Comparison of ENCODE assay signal across 20 cellular contexts in the genomic region with DNA sequence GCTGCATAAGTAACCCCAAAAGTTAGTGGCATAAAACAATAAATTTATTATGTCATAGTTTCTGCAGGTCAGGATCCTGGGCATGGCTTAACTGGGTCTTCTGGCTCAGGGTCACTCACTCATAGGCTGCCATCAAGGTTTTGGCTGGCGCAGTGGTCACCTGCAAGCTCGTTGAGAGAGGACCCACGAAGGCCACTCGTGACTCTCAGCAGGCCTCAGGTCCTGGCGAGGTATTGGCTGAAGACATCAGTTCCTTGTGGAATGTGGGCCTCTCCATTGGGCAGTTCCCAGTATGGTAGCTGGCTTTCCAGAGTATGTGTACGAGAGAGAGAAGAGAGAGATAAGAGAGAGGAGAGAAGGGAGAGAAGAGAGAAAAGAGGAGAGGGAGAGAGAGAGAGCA.
DNase-seq lines count a peak whose midpoint lies in the region; ATAC-seq lines count a peak whose summit lies in the region.
"Had no signal": no experiment of that assay in that cellular context is flagged by ENCODE, and none has a peak within 500 bp of the region (broad histone marks: within the 10 kb centered on the region; RNA-seq: fewer than 3 reads in every experiment).

No MANE protein-coding gene starts in this region.

- H3K4me3 Mint-ChIP-seq in activated CD4-positive, alpha-beta T cell treated with anti-CD3 and anti-CD28 coated beads, Interleukin-2, amount 10 ng/mL, durations not matched to agents 24 days and 14 days, result no peak overlapping the region
- no peak overlapping the region for H3K4me3 Mint-ChIP-seq in T-cell
- H3K4me3 Mint-ChIP-seq: naive thymus-derived CD4-positive, alpha-beta T cell; WTC11 had no signal

- H3K79me1 ChIP-seq in mesenchymal stem cell (replicated peaks; ENCODE audit: low read length, poor library complexity, severe bottlenecking), result peaks cover 4% of the 10 kb centered on the region

- H3K27ac ChIP-seq in mesenchymal stem cell (ENCODE audit: low read length, poor library complexity, severe bottlenecking), result peak overlapping the region; percentile 18
- H3K27ac ChIP-seq: BLaER1 treated with 17β-estradiol and CSF1 and Interleukin-3, amounts not matched to agents 10 nM and 100 nM; tibial artery had no signal

- H2BK12ac ChIP-seq in mesenchymal stem cell (ENCODE audit: low read length in 2 of 2), result no peak overlapping the region

- H3K9me3 ChIP-seq in mesenchymal stem cell (ENCODE audit: control insufficient read depth, low read length), result no peaks in the 10 kb centered on the region
- H3K9me3 ChIP-seq: BLaER1 treated with 17β-estradiol and CSF1 and Interleukin-3, amounts not matched to agents 10 nM and 100 nM; MG63; tibial artery had no signal

- H3K4ac ChIP-seq in mesenchymal stem cell (ENCODE audit: low read depth in 1 of 2, low read length in 2 of 2), result no peak overlapping the region

- H4K8ac ChIP-seq in mesenchymal stem cell (ENCODE audit: low read length), result no peak overlapping the region

- H2BK5ac ChIP-seq in mesenchymal stem cell (ENCODE audit: low read depth, low read length, poor library complexity, severe bottlenecking), result no peak overlapping the region

- H3K36me3 ChIP-seq in mesenchymal stem cell (ENCODE audit: control insufficient read depth in 1 of 2, insufficient read depth in 2 of 2, low read depth in 1 of 2, low read length in 2 of 2), result peaks cover 31 to 95% of the 10 kb centered on the region in 2 experiments

- H2BK120ac ChIP-seq in mesenchymal stem cell (ENCODE audit: low read depth, low read length), result no peak overlapping the region

- no peak overlapping the region for H2BK15ac ChIP-seq in mesenchymal stem cell (ENCODE audit: low read depth, poor library complexity, severe bottlenecking)

- H3K23ac ChIP-seq in mesenchymal stem cell (ENCODE audit: low read length in 2 of 2), result no peak overlapping the region

- no peak for DNase-seq in activated CD4-positive, alpha-beta T cell treated with anti-CD3 and anti-CD28 coated beads, Interleukin-2, amount 10 ng/mL, durations not matched to agents 24 days and 14 days
- no peak for DNase-seq in activated CD4-positive, alpha-beta T cell treated with anti-CD3 and anti-CD28 coated beads, Interleukin-2, amount 50 U/mL, for 48 hours
- peak; percentile 41 for DNase-seq in ELR (ENCODE audit: low read depth)
- no peak for DNase-seq in T-cell
- no peak for DNase-seq in mesenchymal stem cell
- DNase-seq in COLO829 (ENCODE audit: low spot score), result no peak
- no peak for DNase-seq in NCI-H524 (lab: John Stamatoyannopoulos, UW)
- DNase-seq: 8988T; amniotic stem cell; effector memory CD4-positive, alpha-beta T cell; MG63; naive thymus-derived CD4-positive, alpha-beta T cell; NCI-H226; Right ventricle myocardium superior; tibial artery had no signal

- no peak overlapping the region for H4K91ac ChIP-seq in mesenchymal stem cell (ENCODE audit: low read length)

- no peak overlapping the region for H3K18ac ChIP-seq in mesenchymal stem cell (ENCODE audit: low read depth in 1 of 2, low read length in 2 of 2)

- 91% methylated on average over 6 of the region's 6 CpGs for WGBS in mesenchymal stem cell

- peaks cover 27% of the 10 kb centered on the region for H3K4me1 Mint-ChIP-seq in activated CD4-positive, alpha-beta T cell treated with anti-CD3 and anti-CD28 coated beads, Interleukin-2, amount 10 ng/mL, durations not matched to agents 24 days and 14 days
- H3K4me1 Mint-ChIP-seq in T-cell, result peaks cover 8 to 19% (median 16%) of the 10 kb centered on the region in 3 donors

- H3K4me2 ChIP-seq in mesenchymal stem cell (ENCODE audit: low read length, poor library complexity, severe bottlenecking), result no peak overlapping the region
- H3K4me2 ChIP-seq: BLaER1 treated with 17β-estradiol and CSF1 and Interleukin-3, amounts not matched to agents 10 nM and 100 nM had no signal

- H2AK5ac ChIP-seq in mesenchymal stem cell (ENCODE audit: low read length, severe bottlenecking), result no peak overlapping the region

- POLR2A ChIA-PET in T-cell (lab: Charles Lee), result interaction anchor here in 1 of 2 donors (0.7 kb wide), 1 partner anchor 177 kb away, joined by 3 read pairs; no protein-coding TSS in a partner anchor

- H3K14ac ChIP-seq in mesenchymal stem cell (ENCODE audit: low read length in 2 of 2), result no peak overlapping the region

- peak overlapping the region; percentile 14 for H3K9ac ChIP-seq in mesenchymal stem cell (ENCODE audit: low read length)
- H3K9ac ChIP-seq: BLaER1 treated with 17β-estradiol and CSF1 and Interleukin-3, amounts not matched to agents 10 nM and 100 nM had no signal

- peak overlapping the region; percentile 51 for H3K27ac Mint-ChIP-seq in activated CD4-positive, alpha-beta T cell treated with anti-CD3 and anti-CD28 coated beads, Interleukin-2, amount 10 ng/mL, durations not matched to agents 24 days and 14 days
- peak overlapping the region; percentile 11 to 15 for H3K27ac Mint-ChIP-seq in T-cell
- H3K27ac Mint-ChIP-seq: progenitor cell of endocrine pancreas, WTC11 had no signal

- no peaks in the 10 kb centered on the region for H3K9me3 Mint-ChIP-seq in activated CD4-positive, alpha-beta T cell treated with anti-CD3 and anti-CD28 coated beads, Interleukin-2, amount 10 ng/mL, durations not matched to agents 24 days and 14 days
- H3K9me3 Mint-ChIP-seq in T-cell, result no peaks in the 10 kb centered on the region
- H3K9me3 Mint-ChIP-seq: WTC11 had no signal

- intact Hi-C loops in activated CD4-positive, alpha-beta T cell treated with anti-CD3 and anti-CD28 coated beads, Interleukin-2, amount 10 ng/mL, durations not matched to agents 24 days and 14 days (cut with micrococcal nuclease), result no loop called here

- no peaks in the 10 kb centered on the region for H3K27me3 Mint-ChIP-seq in activated CD4-positive, alpha-beta T cell treated with anti-CD3 and anti-CD28 coated beads, Interleukin-2, amount 10 ng/mL, durations not matched to agents 24 days and 14 days
- H3K27me3 Mint-ChIP-seq in T-cell, result no peaks in the 10 kb centered on the region
- H3K27me3 Mint-ChIP-seq: naive thymus-derived CD4-positive, alpha-beta T cell; progenitor cell of endocrine pancreas had no signal

- H3K4me3 ChIP-seq in mesenchymal stem cell (ENCODE audit: insufficient read depth in 1 of 2, low read depth in 1 of 2, low read length in 2 of 2), result no peak overlapping the region
- H3K4me3 ChIP-seq: BLaER1 treated with 17β-estradiol and CSF1 and Interleukin-3, amounts not matched to agents 10 nM and 100 nM; lung; MG63; tibial artery had no signal

- H3K4me1 ChIP-seq in mesenchymal stem cell (ENCODE audit: control insufficient read depth, insufficient read depth, low read depth, low read length), result peaks cover 23% of the 10 kb centered on the region

- no peak overlapping the region for H2AFZ ChIP-seq in mesenchymal stem cell (ENCODE audit: low read depth, low read length)

- ATAC-seq in T-cell (replicated peaks in 1 of 4) (no peak), HG03139 (IDR thresholded peaks at IDR 0.05; ENCODE audit: unreplicated experiment) (no peak)
- ATAC-seq: naive thymus-derived CD4-positive, alpha-beta T cell; WTC11 had no signal

- CTCF ChIA-PET in T-cell (lab: Charles Lee), result interaction anchor here in 1 of 2 donors (0.8 kb wide), 1 partner anchor 21 kb away, joined by 3 read pairs; no protein-coding TSS in a partner anchor

- H3K36me3 Mint-ChIP-seq in activated CD4-positive, alpha-beta T cell treated with anti-CD3 and anti-CD28 coated beads, Interleukin-2, amount 10 ng/mL, durations not matched to agents 24 days and 14 days (ENCODE audit: low read depth), result peaks cover 82% of the 10 kb centered on the region
- peaks cover 64% of the 10 kb centered on the region for H3K36me3 Mint-ChIP-seq in T-cell
- H3K36me3 Mint-ChIP-seq: WTC11 had no signal

- no peaks in the 10 kb centered on the region for H3K27me3 ChIP-seq in mesenchymal stem cell (ENCODE audit: control insufficient read depth in 1 of 2, insufficient read depth in 1 of 2, low read length in 2 of 2)
- H3K27me3 ChIP-seq: BLaER1 treated with 17β-estradiol and CSF1 and Interleukin-3, amounts not matched to agents 10 nM and 100 nM; MG63; tibial artery had no signal
